ENCODE assay signal across 12 cellular contexts in the genomic region with DNA sequence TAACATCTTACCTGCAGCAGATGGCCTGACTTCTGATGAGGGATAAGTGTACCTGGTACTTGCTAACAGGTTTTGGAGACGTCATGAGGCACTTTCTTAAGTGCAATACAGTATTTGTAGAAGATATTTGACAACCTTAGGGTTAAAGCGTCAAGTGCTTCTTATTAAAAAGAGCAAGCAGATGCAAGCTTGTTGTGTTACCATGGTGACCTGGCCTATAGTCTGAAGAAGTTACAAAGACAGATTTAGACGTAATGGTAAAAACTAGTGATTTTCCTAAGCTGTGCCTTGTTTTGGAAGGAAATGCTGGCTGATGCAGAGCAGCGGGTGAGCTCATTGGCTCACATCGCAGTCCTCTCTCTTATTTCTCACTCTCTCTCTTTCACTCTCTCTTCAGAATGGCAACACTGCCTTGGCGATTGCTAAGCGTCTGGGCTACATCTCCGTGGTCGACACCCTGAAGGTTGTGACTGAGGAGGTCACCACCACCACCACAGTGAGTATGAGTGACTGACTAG.
DNase-seq lines count a peak whose midpoint lies in the region; ATAC-seq lines count a peak whose summit lies in the region.
"Had no signal": no experiment of that assay in that cellular context is flagged by ENCODE, and none has a peak within 500 bp of the region (broad histone marks: within the 10 kb centered on the region; RNA-seq: fewer than 3 reads in every experiment).

No MANE protein-coding gene starts in this region.

- ATAC-seq in HG03280 (IDR thresholded peaks at IDR 0.05; ENCODE audit: unreplicated experiment), result no peak
- no peak for ATAC-seq in GM19463 (IDR thresholded peaks at IDR 0.05; ENCODE audit: unreplicated experiment)

- peak; percentile 25 for DNase-seq in ELR (ENCODE audit: low read depth)
- peak; percentile 52 for DNase-seq in cerebellar cortex (ENCODE audit: low spot score)
- peak; percentile 15 for DNase-seq in iPS-NIHi11 (ENCODE audit: low spot score)
- peak; percentile 35 for DNase-seq in skeletal muscle cell (ENCODE audit: low read depth)
- DNase-seq in stimulated activated CD4-positive, alpha-beta T cell treated with anti-CD3 and anti-CD28 coated beads, Interleukin-4, amount 100 ng/mL, for 4 hours, result no peak
- DNase-seq in HPDE6-E6E7 (ENCODE audit: extremely low spot score), result no peak
- DNase-seq: activated T-cell treated with anti-CD3 and anti-CD28 coated beads, Interleukin-2, amount 50 U/mL, for 4 hours; COR-L47; foreskin melanocyte; NCI-H1105 had no signal

- H3K4me3 ChIP-seq in skeletal muscle cell (ENCODE audit: low read depth, low read length), result no peak overlapping the region

Comparison
In these comparisons a context has a peak if more than half of its experiments do, and no peak if none do; other contexts are left out.
1. DNase-seq: peak in ELR (single experiment), cerebellar cortex (single experiment), iPS-NIHi11 (single experiment) and skeletal muscle cell (single experiment); none in stimulated activated CD4-positive, alpha-beta T cell treated with anti-CD3 and anti-CD28 coated beads, Interleukin-4, amount 100 ng/mL, for 4 hours (0 of 2) and HPDE6-E6E7 (single experiment).